8 cellular contexts compared by ENCODE assay signal in the genomic region with DNA sequence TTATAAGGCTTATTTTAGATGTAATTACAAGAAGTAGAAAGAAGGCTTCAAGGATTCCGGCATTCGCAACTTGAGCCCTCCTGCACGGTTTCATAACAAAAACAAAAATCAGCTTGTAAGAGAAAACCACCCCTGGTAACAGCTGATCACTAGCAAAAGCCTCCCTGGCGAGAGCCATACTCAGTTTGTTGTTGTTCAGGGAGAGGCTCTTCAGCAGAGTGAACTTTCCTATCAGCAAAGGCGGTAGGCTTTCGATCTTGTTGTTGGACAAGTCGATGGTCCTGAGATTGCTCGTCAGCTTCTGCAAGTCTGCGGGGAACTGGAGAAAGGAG. TPM values are rescaled to one million over a fixed set of nuclear protein-coding genes. Genes with fewer than 3 reads are reported as not detected.
DNase-seq lines count a peak whose midpoint lies in the region; ATAC-seq and TF ChIP-seq lines count a peak whose summit lies in the region.

No MANE protein-coding gene starts in this region.

- peak overlapping the region; percentile 46 for H2AFZ ChIP-seq in mesenchymal stem cell (ENCODE audit: low read depth, low read length)

- H3K36me3 ChIP-seq in MG63 (peaks cover 14% of the 10 kb centered on the region), mesenchymal stem cell (ENCODE audit: control insufficient read depth in 1 of 2, insufficient read depth in 2 of 2, low read depth in 1 of 2, low read length in 2 of 2) (peaks cover 9 to 31% of the 10 kb centered on the region in 2 experiments), upper lobe of left lung (peaks cover 4 to 28% (median 16%) of the 10 kb centered on the region in 4 donors)

- TF ChIP-seq CTCF in coronary artery (IDR thresholded peaks at IDR 0.05) (no peak), upper lobe of left lung (IDR thresholded peaks at IDR 0.05) (no peak)

- no peak overlapping the region for H3K14ac ChIP-seq in mesenchymal stem cell (ENCODE audit: low read length in 2 of 2)

- H2BK5ac ChIP-seq in mesenchymal stem cell (ENCODE audit: low read depth, low read length, poor library complexity, severe bottlenecking), result no peak overlapping the region

- H3K4me3 ChIP-seq in MG63 (peak overlapping the region; percentile 85), coronary artery (peak overlapping the region; percentile 82), mesenchymal stem cell (ENCODE audit: insufficient read depth in 1 of 2, low read depth in 1 of 2, low read length in 2 of 2) (peak overlapping the region; percentile 79 to 97), upper lobe of left lung (peak overlapping the region; percentile 69 to 99 (median 92))

- H3K9me3 ChIP-seq in MG63 (no peaks in the 10 kb centered on the region), mesenchymal stem cell (ENCODE audit: control insufficient read depth, low read length) (no peaks in the 10 kb centered on the region), upper lobe of left lung (no peaks in the 10 kb centered on the region)

- no peak overlapping the region for H2BK12ac ChIP-seq in mesenchymal stem cell (ENCODE audit: low read length in 2 of 2)

- peak; percentile 60 for DNase-seq in NCI-H748 (lab: John Stamatoyannopoulos, UW; ENCODE audit: unreplicated experiment)
- DNase-seq in NCI-H748 treated with DMSO at 0.1 percent for 48 hours (lab: John Stamatoyannopoulos, UW), result no peak
- no peak for DNase-seq in MG63
- no peak for DNase-seq in coronary artery (ENCODE audit: low spot score)
- DNase-seq in mesenchymal stem cell, result no peak
- DNase-seq in upper lobe of left lung, result no peak
- no peak for DNase-seq in AML-193 (lab: John Stamatoyannopoulos, UW)

- H3K4me2 ChIP-seq in mesenchymal stem cell (ENCODE audit: low read length, poor library complexity, severe bottlenecking), result peak overlapping the region; percentile 83

- peaks cover 15% of the 10 kb centered on the region for H3K79me1 ChIP-seq in mesenchymal stem cell (replicated peaks; ENCODE audit: low read length, poor library complexity, severe bottlenecking)

- H3K9ac ChIP-seq in mesenchymal stem cell (ENCODE audit: low read length), result peak overlapping the region; percentile 94

- no peak overlapping the region for H2BK120ac ChIP-seq in mesenchymal stem cell (ENCODE audit: low read depth, low read length)

- H4K91ac ChIP-seq in mesenchymal stem cell (ENCODE audit: low read length), result no peak overlapping the region

- H3K27me3 ChIP-seq in MG63, result no peaks in the 10 kb centered on the region
- H3K27me3 ChIP-seq in mesenchymal stem cell (ENCODE audit: control insufficient read depth in 1 of 2, insufficient read depth in 1 of 2, low read length in 2 of 2), result no peaks in the 10 kb centered on the region
- no peaks in the 10 kb centered on the region for H3K27me3 ChIP-seq in upper lobe of left lung

- peak; percentile 22 to 48 for ATAC-seq in upper lobe of left lung (ENCODE audit: low FRiP score in 2 of 2)
- no peak for ATAC-seq in HG02610 (IDR thresholded peaks at IDR 0.05; ENCODE audit: unreplicated experiment)

- no peak overlapping the region for H2BK15ac ChIP-seq in mesenchymal stem cell (ENCODE audit: low read depth, poor library complexity, severe bottlenecking)

- H3K27ac ChIP-seq in coronary artery (peak overlapping the region; percentile 90 to 91), mesenchymal stem cell (ENCODE audit: low read length, poor library complexity, severe bottlenecking) (peak overlapping the region; percentile 2), upper lobe of left lung (peak overlapping the region; percentile 90 to 98 (median 96))

- 3% methylated on average over 9 of the region's 9 CpGs for WGBS in mesenchymal stem cell
- WGBS in upper lobe of left lung, 2 donors, result 3 to 4% methylated on average over 9 of the region's 9 CpGs

- peak overlapping the region in 1 of 2 experiments; percentile 3 for H3K4ac ChIP-seq in mesenchymal stem cell (ENCODE audit: low read depth in 1 of 2, low read length in 2 of 2)

- H3K23ac ChIP-seq in mesenchymal stem cell (ENCODE audit: low read length in 2 of 2), result no peak overlapping the region

- H3K4me1 ChIP-seq in mesenchymal stem cell (ENCODE audit: control insufficient read depth, insufficient read depth, low read depth, low read length), result peaks cover 4% of the 10 kb centered on the region
- peaks cover 24 to 46% (median 33%) of the 10 kb centered on the region in 4 donors for H3K4me1 ChIP-seq in upper lobe of left lung

- H3K18ac ChIP-seq in mesenchymal stem cell (ENCODE audit: low read depth in 1 of 2, low read length in 2 of 2), result no peak overlapping the region

- no peak overlapping the region for H4K8ac ChIP-seq in mesenchymal stem cell (ENCODE audit: low read length)

- TF ChIP-seq POLR2A in upper lobe of left lung (IDR thresholded peaks at IDR 0.05), result no peak

- TF ChIP-seq EP300 in upper lobe of left lung (IDR thresholded peaks at IDR 0.05), result no peak

- no peak overlapping the region for H2AK5ac ChIP-seq in mesenchymal stem cell (ENCODE audit: low read length, severe bottlenecking)

RNA-seq across cellular contexts. Expression of gene LRRC57, which starts 0.7 kb away (rescaled TPM):
- total RNA-seq in MG63 (2014; rRNA removed; shearing (Covaris generic); ENCODE audit: low replicate concordance), result 5.8 and 6.1 TPM in 2 replicates
- polyA plus RNA-seq in mesenchymal stem cell (2013, experiment 1 of 2), result 10.9 TPM
- 11.1 TPM for polyA plus RNA-seq in mesenchymal stem cell (2013, experiment 2 of 2)
- total RNA-seq in upper lobe of left lung, result 10 to 100 TPM; 24.0 to 48.2 (median 31.2) TPM

RNA-seq across cellular contexts. Expression of gene HAUS2, which starts 0.7 kb away (rescaled TPM):
- 17.1 and 20.0 TPM in 2 replicates for total RNA-seq in MG63 (2014; rRNA removed; shearing (Covaris generic); ENCODE audit: low replicate concordance)
- 14.6 TPM for polyA plus RNA-seq in mesenchymal stem cell (2013, experiment 1 of 2)
- polyA plus RNA-seq in mesenchymal stem cell (2013, experiment 2 of 2), result 14.3 TPM
- total RNA-seq in upper lobe of left lung, result 10 to 100 TPM; 10.2 to 31.9 (median 20.5) TPM

RNA-seq across cellular contexts. Expression of gene STARD9, which starts 27.5 kb away (rescaled TPM):
- total RNA-seq in MG63 (2014; rRNA removed; shearing (Covaris generic); ENCODE audit: low replicate concordance), result 0.10 and 0.47 TPM in 2 replicates
- 1.8 TPM for polyA plus RNA-seq in mesenchymal stem cell (2013, experiment 1 of 2)
- polyA plus RNA-seq in mesenchymal stem cell (2013, experiment 2 of 2), result 1.6 TPM
- 100 to 1,000 TPM in 1 of 6 donors, 10 to 100 TPM in 5; 14.6 to 141 (median 28.8) TPM for total RNA-seq in upper lobe of left lung

RNA-seq across cellular contexts. Expression of gene SNAP23, which starts 52.5 kb away (rescaled TPM):
- total RNA-seq in MG63 (2014; rRNA removed; shearing (Covaris generic); ENCODE audit: low replicate concordance), result 49.3 and 52.1 TPM in 2 replicates
- 52.7 TPM for polyA plus RNA-seq in mesenchymal stem cell (2013, experiment 1 of 2)
- polyA plus RNA-seq in mesenchymal stem cell (2013, experiment 2 of 2), result 52.4 TPM
- total RNA-seq in upper lobe of left lung, result 100 to 1,000 TPM in 1 of 6 donors, 10 to 100 TPM in 5; 47.3 to 108 (median 63.7) TPM

RNA-seq across cellular contexts. Expression of gene ZNF106, which starts 57.0 kb away (rescaled TPM):
- total RNA-seq in MG63 (2014; rRNA removed; shearing (Covaris generic); ENCODE audit: low replicate concordance), result 22.6 and 26.7 TPM in 2 replicates
- polyA plus RNA-seq in mesenchymal stem cell (2013, experiment 1 of 2), result 31.4 TPM
- 30.0 TPM for polyA plus RNA-seq in mesenchymal stem cell (2013, experiment 2 of 2)
- 100 to 1,000 TPM in 2 of 6 donors, 10 to 100 TPM in 4; 67.0 to 130 (median 93.0) TPM for total RNA-seq in upper lobe of left lung

Comparison
In these comparisons a context has a peak if more than half of its experiments do, and no peak if none do; other contexts are left out.
1. H3K27ac ChIP-seq: peak in every context shown above with its lines; median percentile 96 in upper lobe of left lung; 90 in coronary artery; 2 in mesenchymal stem cell.
2. RNA of gene STARD9, which starts 27.5 kb away (total RNA-seq): 14.6 to 141 TPM in upper lobe of left lung; 0.10 to 0.47 TPM in MG63; every median in the first group is over 10 times any median in the second.
3. Peak in every context shown above with its lines, with median percentiles within 50 percentile points of each other: H3K4me3 ChIP-seq.